Comparison of ENCODE assay signal across 28 cellular contexts in the genomic region with DNA sequence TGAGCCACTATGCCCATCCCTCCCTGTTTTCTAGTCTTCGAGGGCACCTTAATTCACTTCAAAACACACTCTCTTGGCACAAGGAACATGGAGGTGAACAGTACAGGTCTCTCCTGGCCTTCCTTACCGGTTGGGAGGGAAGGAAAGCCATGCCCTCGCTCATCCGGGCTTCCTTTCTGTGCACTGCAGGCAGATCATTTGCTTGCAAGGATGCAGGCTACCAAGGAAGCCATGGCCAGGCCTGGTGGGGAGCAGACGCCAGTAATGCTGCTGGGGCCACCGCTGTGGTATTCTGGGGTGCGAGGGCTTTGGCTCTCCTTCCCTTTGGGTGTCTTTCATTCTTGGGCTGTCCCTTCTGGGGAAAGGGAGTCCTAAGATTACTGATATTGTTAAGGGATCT.
"Had no signal": no experiment of that assay in that cellular context is flagged by ENCODE, and none has a peak within 500 bp of the region (broad histone marks: within the 10 kb centered on the region; RNA-seq: fewer than 3 reads in every experiment).

No MANE protein-coding gene starts in this region.

- H3K9me3 ChIP-seq: neutrophil, ovary, prostate gland, stomach, thoracic aorta, thyroid gland, tibial nerve, upper lobe of left lung, vagina had no signal

- H3K4me1 ChIP-seq: parathyroid adenoma, prostate gland, stomach, thyroid gland, tibial nerve, upper lobe of left lung, vagina had no signal

- ATAC-seq: naive thymus-derived CD8-positive, alpha-beta T cell; natural killer cell treated with Interleukin-12 subunit alpha and Interleukin-12 subunit beta and Interleukin-15 and Interleukin-18, amount 100 ng/mL, for 72 hours; right cardiac atrium; sciatic nerve; stimulated activated effector memory CD8-positive, alpha-beta T cell treated with anti-CD3 and anti-CD28 coated beads, Interleukin-12 subunit alpha, Interleukin-12 subunit beta, amount 100 ng/mL, for 72 hours; stimulated activated naive B cell treated with anti-CD40 and anti-IgM and Interleukin-4, amounts not matched to agents 10 μg/mL and 1 μg/mL and 100 μg/mL, for 72 hours had no signal

- H3K27me3 ChIP-seq: neutrophil, ovary, stomach, thyroid gland, tibial nerve, upper lobe of left lung, vagina had no signal

- H3K36me3 ChIP-seq: neutrophil, ovary, prostate gland, stomach, thoracic aorta, thyroid gland, tibial nerve, upper lobe of left lung, vagina had no signal

- FAIRE-seq: urothelium cell line had no signal

- H3K27ac ChIP-seq: neutrophil, ovary, parathyroid adenoma, prostate gland, skin epidermis, stomach, thoracic aorta, thyroid gland, tibial nerve, upper lobe of left lung, vagina had no signal

- H3K9ac ChIP-seq: parathyroid adenoma had no signal

- DNase-seq: naive B cell; naive thymus-derived CD8-positive, alpha-beta T cell; nephron progenitor cell; nucleus accumbens; ovary; right cardiac atrium; stimulated activated CD4-positive, alpha-beta T cell treated with anti-CD3 and anti-CD28 coated beads, Interleukin-15, amount 100 ng/mL, for 24 hours; stimulated activated CD4-positive, alpha-beta T cell treated with anti-CD3 and anti-CD28 coated beads, Interleukin-2, amount 100 ng/mL, for 24 hours; stimulated activated CD4-positive, alpha-beta T cell treated with anti-CD3 and anti-CD28 coated beads, Interleukin-2, amount 100 ng/mL, for 48 hours; stimulated activated CD4-positive, alpha-beta T cell treated with anti-CD3 and anti-CD28 coated beads, Interleukin-4, amount 100 ng/mL, for 24 hours; stimulated activated naive B cell treated with anti-CD40 and anti-IgM and Interleukin-4, amounts not matched to agents 10 μg/mL and 1 μg/mL and 100 μg/mL, for 72 hours; stimulated activated naive CD4-positive, alpha-beta T cell treated with Interleukin-2 at 50 U/mL for 16 hours; stomach; thyroid gland; trophoblast cell; upper lobe of left lung had no signal

- H3K4me2 ChIP-seq: smooth muscle cell had no signal

- H3K4me3 ChIP-seq: ovary, prostate gland, skin epidermis, smooth muscle cell, stomach, thoracic aorta, thyroid gland, tibial nerve, upper lobe of left lung, vagina had no signal

- H2AFZ ChIP-seq: parathyroid adenoma had no signal

- H3K79me2 ChIP-seq: parathyroid adenoma had no signal
